Comparison of ENCODE assay signal across 1 cellular context in the genomic region with DNA sequence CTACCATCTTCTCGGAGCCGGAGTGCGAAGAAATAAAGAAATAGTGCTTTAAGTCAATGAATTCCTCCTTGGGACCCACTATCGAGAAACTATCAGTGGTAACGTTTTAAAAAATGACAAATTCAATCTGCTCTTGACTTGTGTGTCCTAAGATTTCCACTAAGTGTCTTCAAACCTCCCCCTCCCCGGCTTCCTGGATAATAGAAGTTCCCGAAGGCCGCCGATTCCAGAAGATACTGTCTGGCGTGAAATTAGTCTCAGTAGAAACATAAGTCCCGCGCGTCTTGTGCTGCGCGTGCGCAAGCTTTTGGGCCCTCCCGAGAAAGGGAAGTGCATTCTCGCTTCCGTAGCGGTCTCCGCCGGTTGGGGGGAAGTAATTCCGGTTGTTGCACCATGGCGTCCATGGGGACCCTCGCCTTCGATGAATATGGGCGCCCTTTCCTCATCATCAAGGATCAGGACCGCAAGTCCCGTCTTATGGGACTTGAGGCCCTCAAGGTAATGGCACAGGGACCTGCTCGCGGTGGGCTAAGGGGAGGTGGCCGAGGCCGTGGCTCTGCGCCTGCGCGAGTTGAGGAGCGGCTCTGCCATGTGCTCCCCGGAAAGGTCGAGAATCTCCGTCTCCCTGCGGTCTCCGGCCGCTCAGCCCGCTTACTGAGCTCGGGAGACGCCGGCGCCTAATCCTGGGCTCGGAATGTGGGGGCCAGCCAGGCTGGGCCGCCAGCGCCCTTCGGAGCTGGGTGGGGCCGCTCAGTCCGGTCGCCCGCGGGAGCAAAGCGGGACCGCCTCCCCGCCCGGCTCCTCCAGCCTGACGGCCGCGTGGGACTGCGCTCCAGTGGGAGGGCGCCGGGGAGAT.
TF ChIP-seq lines count a peak whose summit lies in the region.

A gene (plus strand): TSS at position 333 of the 856 bp plus-strand sequence. CDS start 61 bp downstream, at position 394.

TF ChIP-seq in GM12878, 131 proteins besides CTCF, POLR2A, EP300 and RAD21 (continued from another document):
- TF ChIP-seq, protein P1, sequence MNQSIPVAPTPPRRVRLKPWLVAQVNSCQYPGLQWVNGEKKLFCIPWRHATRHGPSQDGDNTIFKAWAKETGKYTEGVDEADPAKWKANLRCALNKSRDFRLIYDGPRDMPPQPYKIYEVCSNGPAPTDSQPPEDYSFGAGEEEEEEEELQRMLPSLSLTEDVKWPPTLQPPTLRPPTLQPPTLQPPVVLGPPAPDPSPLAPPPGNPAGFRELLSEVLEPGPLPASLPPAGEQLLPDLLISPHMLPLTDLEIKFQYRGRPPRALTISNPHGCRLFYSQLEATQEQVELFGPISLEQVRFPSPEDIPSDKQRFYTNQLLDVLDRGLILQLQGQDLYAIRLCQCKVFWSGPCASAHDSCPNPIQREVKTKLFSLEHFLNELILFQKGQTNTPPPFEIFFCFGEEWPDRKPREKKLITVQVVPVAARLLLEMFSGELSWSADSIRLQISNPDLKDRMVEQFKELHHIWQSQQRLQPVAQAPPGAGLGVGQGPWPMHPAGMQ (IDR thresholded peaks at IDR 0.05; ENCODE audit: borderline replicate concordance) = no peak
- TF ChIP-seq, protein P2, sequence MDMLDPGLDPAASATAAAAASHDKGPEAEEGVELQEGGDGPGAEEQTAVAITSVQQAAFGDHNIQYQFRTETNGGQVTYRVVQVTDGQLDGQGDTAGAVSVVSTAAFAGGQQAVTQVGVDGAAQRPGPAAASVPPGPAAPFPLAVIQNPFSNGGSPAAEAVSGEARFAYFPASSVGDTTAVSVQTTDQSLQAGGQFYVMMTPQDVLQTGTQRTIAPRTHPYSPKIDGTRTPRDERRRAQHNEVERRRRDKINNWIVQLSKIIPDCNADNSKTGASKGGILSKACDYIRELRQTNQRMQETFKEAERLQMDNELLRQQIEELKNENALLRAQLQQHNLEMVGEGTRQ (IDR thresholded peaks at IDR 0.05; ENCODE audit: borderline replicate concordance, low read depth, low read length) = no peak
- TF ChIP-seq, protein P3, sequence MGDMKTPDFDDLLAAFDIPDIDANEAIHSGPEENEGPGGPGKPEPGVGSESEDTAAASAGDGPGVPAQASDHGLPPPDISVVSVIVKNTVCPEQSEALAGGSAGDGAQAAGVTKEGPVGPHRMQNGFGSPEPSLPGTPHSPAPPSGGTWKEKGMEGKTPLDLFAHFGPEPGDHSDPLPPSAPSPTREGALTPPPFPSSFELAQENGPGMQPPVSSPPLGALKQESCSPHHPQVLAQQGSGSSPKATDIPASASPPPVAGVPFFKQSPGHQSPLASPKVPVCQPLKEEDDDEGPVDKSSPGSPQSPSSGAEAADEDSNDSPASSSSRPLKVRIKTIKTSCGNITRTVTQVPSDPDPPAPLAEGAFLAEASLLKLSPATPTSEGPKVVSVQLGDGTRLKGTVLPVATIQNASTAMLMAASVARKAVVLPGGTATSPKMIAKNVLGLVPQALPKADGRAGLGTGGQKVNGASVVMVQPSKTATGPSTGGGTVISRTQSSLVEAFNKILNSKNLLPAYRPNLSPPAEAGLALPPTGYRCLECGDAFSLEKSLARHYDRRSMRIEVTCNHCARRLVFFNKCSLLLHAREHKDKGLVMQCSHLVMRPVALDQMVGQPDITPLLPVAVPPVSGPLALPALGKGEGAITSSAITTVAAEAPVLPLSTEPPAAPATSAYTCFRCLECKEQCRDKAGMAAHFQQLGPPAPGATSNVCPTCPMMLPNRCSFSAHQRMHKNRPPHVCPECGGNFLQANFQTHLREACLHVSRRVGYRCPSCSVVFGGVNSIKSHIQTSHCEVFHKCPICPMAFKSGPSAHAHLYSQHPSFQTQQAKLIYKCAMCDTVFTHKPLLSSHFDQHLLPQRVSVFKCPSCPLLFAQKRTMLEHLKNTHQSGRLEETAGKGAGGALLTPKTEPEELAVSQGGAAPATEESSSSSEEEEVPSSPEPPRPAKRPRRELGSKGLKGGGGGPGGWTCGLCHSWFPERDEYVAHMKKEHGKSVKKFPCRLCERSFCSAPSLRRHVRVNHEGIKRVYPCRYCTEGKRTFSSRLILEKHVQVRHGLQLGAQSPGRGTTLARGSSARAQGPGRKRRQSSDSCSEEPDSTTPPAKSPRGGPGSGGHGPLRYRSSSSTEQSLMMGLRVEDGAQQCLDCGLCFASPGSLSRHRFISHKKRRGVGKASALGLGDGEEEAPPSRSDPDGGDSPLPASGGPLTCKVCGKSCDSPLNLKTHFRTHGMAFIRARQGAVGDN (IDR thresholded peaks at IDR 0.05) = peak; percentile 49; the same call in 1 of the 2 replicates
- TF ChIP-seq CREM (IDR thresholded peaks at IDR 0.05; ENCODE audit: low read depth) (0 out of 2 replicates have a peak, but pooled peaks have one; percentile 23), IKZF2 (IDR thresholded peaks at IDR 0.05) (peak in 1 of 2 experiments; percentile 6; a peak in 1 of 4 replicates), FOXM1 (IDR thresholded peaks at IDR 0.05; ENCODE audit: low read depth, low read length) (no peak; the same call in 1 of the 2 replicates), NR2C1 (IDR thresholded peaks at IDR 0.05) (peak; percentile 80), ZNF207 (IDR thresholded peaks at IDR 0.05; ENCODE audit: borderline replicate concordance) (no peak), EGR1 (IDR thresholded peaks at IDR 0.05; ENCODE audit: borderline replicate concordance in 1 of 2, low read depth in 2 of 2, low read length in 2 of 2) (no peak), STAT1 (conservative IDR thresholded peaks at IDR 0.05) (no peak), RUNX3 (IDR thresholded peaks at IDR 0.05; ENCODE audit: low read length) (peak; percentile 15; the same call in 1 of the 2 replicates), EED (IDR thresholded peaks at IDR 0.05; ENCODE audit: low read depth) (no peak)
- TF ChIP-seq, protein P4, sequence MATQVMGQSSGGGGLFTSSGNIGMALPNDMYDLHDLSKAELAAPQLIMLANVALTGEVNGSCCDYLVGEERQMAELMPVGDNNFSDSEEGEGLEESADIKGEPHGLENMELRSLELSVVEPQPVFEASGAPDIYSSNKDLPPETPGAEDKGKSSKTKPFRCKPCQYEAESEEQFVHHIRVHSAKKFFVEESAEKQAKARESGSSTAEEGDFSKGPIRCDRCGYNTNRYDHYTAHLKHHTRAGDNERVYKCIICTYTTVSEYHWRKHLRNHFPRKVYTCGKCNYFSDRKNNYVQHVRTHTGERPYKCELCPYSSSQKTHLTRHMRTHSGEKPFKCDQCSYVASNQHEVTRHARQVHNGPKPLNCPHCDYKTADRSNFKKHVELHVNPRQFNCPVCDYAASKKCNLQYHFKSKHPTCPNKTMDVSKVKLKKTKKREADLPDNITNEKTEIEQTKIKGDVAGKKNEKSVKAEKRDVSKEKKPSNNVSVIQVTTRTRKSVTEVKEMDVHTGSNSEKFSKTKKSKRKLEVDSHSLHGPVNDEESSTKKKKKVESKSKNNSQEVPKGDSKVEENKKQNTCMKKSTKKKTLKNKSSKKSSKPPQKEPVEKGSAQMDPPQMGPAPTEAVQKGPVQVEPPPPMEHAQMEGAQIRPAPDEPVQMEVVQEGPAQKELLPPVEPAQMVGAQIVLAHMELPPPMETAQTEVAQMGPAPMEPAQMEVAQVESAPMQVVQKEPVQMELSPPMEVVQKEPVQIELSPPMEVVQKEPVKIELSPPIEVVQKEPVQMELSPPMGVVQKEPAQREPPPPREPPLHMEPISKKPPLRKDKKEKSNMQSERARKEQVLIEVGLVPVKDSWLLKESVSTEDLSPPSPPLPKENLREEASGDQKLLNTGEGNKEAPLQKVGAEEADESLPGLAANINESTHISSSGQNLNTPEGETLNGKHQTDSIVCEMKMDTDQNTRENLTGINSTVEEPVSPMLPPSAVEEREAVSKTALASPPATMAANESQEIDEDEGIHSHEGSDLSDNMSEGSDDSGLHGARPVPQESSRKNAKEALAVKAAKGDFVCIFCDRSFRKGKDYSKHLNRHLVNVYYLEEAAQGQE (IDR thresholded peaks at IDR 0.05; ENCODE audit: low read depth, low read length) = no peak
- TF ChIP-seq, protein P5, sequence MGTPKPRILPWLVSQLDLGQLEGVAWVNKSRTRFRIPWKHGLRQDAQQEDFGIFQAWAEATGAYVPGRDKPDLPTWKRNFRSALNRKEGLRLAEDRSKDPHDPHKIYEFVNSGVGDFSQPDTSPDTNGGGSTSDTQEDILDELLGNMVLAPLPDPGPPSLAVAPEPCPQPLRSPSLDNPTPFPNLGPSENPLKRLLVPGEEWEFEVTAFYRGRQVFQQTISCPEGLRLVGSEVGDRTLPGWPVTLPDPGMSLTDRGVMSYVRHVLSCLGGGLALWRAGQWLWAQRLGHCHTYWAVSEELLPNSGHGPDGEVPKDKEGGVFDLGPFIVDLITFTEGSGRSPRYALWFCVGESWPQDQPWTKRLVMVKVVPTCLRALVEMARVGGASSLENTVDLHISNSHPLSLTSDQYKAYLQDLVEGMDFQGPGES (IDR thresholded peaks at IDR 0.05) = no peak
